1 cellular context compared by ENCODE assay signal in genomic region chr12:89707992-89708792, GRCh38.
TF ChIP-seq lines count a peak whose summit lies in the region.

No MANE protein-coding gene starts in this region.

TF ChIP-seq in H1, 55 proteins besides CTCF, POLR2A, EP300 and RAD21 (continued from another document):
- TF ChIP-seq BRCA1 (IDR thresholded peaks at IDR 0.05; ENCODE audit: low read depth, low read length), result no peak
TF ChIP-seq in H1: peak in this region for 5.
